15 cellular contexts compared by ENCODE assay signal in genomic region chr3:192212335-192212734, GRCh38.
DNase-seq lines count a peak whose midpoint lies in the region; ATAC-seq, FAIRE-seq and TF ChIP-seq lines count a peak whose summit lies in the region.
"Had no signal": no experiment of that assay in that cellular context is flagged by ENCODE, and none has a peak within 500 bp of the region (broad histone marks: within the 10 kb centered on the region; RNA-seq: fewer than 3 reads in every experiment).

No MANE protein-coding gene starts in this region.

- H3K27ac ChIP-seq in brain microvascular endothelial cell (no peak overlapping the region), ascending aorta (no peak overlapping the region)

- in situ Hi-C loops in brain microvascular endothelial cell (cut with HindIII; ENCODE audit: low pct_ligation_motif_present, low sequenced_read_pairs): no loop called here

- H3K4me3 ChIP-seq in brain microvascular endothelial cell (ENCODE audit: low read depth, low read length): no peak overlapping the region
- no peak overlapping the region for H3K4me3 ChIP-seq in ascending aorta

- no peaks in the 10 kb centered on the region for H3K9me3 Mint-ChIP-seq in CD14-positive monocyte
- H3K9me3 Mint-ChIP-seq: activated B cell treated with CpG ODN at 0.5 μM for 24 hours had no signal

- H3K27me3 Mint-ChIP-seq in CD14-positive monocyte (ENCODE audit: low read depth in 3 of 3): peaks cover 0 to 1% (median 0%) of the 10 kb centered on the region in 3 donors

- intact Hi-C loops in CD14-positive monocyte (cut with micrococcal nuclease): no loop called here
- intact Hi-C loops in ascending aorta (cut with DNase I): no loop called here

- no peaks in the 10 kb centered on the region for H3K9me3 ChIP-seq in ascending aorta
- H3K9me3 ChIP-seq: Caco-2 had no signal

- no peak for FAIRE-seq in D721Med (lab: Jason Lieb, UNC)

- no peaks in the 10 kb centered on the region for H3K4me1 ChIP-seq in ascending aorta
- H3K4me1 ChIP-seq: Caco-2 had no signal

- no peaks in the 10 kb centered on the region for H3K4me1 Mint-ChIP-seq in CD14-positive monocyte
- H3K4me1 Mint-ChIP-seq: activated B cell treated with CpG ODN at 0.5 μM for 24 hours had no signal

- DNase-seq in D721Med (ENCODE audit: insufficient read length, low spot score) (no peak), M059J (ENCODE audit: low read depth) (peak; percentile 6), brain microvascular endothelial cell (no peak), CD14-positive monocyte (ENCODE audit: low spot score) (no peak), ascending aorta (ENCODE audit: low spot score in 2 of 2) (no peak), Ammon's horn (ENCODE audit: low spot score) (no peak)
- DNase-seq: activated B cell treated with CpG ODN at 0.5 μM for 24 hours; activated CD8-positive, alpha-beta memory T cell treated with anti-CD3 and anti-CD28 coated beads, Interleukin-2, amount 50 U/mL, for 48 hours; Caco-2; glutamatergic neuron; NCI-H2081 treated with DMSO at 0.1 percent for 48 hours; stimulated activated CD4-positive, alpha-beta T cell treated with anti-CD3 and anti-CD28 coated beads, Interleukin-15, amount 100 ng/mL, for 24 hours had no signal

- TF ChIP-seq CTCF in D721Med (IDR thresholded peaks at IDR 0.05; ENCODE audit: insufficient read depth, missing control alignments) (peak; percentile 34), brain microvascular endothelial cell (IDR thresholded peaks at IDR 0.05; ENCODE audit: low read depth, low read length, missing control alignments) (peak; percentile 7), CD14-positive monocyte (IDR thresholded peaks at IDR 0.05) (no peak), ascending aorta (IDR thresholded peaks at IDR 0.05) (no peak)

- ATAC-seq in GM21390 (IDR thresholded peaks at IDR 0.05; ENCODE audit: unreplicated experiment) (peak; percentile 55), GM21717 (IDR thresholded peaks at IDR 0.05; ENCODE audit: unreplicated experiment) (no peak)
- ATAC-seq: activated naive CD4-positive, alpha-beta T cell treated with anti-CD3 and anti-CD28 coated beads, Interleukin-2, amount 50 U/mL, for 72 hours had no signal

- H3K36me3 ChIP-seq in brain microvascular endothelial cell (replicated peaks) (no peaks in the 10 kb centered on the region), ascending aorta (no peaks in the 10 kb centered on the region)

- no peak overlapping the region for H3K27ac Mint-ChIP-seq in CD14-positive monocyte
- H3K27ac Mint-ChIP-seq: activated B cell treated with CpG ODN at 0.5 μM for 24 hours; activated naive CD4-positive, alpha-beta T cell treated with anti-CD3 and anti-CD28 coated beads, Interleukin-2, amount 50 U/mL, for 72 hours had no signal

- H3K27me3 ChIP-seq in brain microvascular endothelial cell (replicated peaks) (no peaks in the 10 kb centered on the region), ascending aorta (no peaks in the 10 kb centered on the region)

- H3K36me3 Mint-ChIP-seq in CD14-positive monocyte: no peaks in the 10 kb centered on the region
- H3K36me3 Mint-ChIP-seq: activated naive CD4-positive, alpha-beta T cell treated with anti-CD3 and anti-CD28 coated beads, Interleukin-2, amount 50 U/mL, for 72 hours had no signal

- no peak overlapping the region for H3K4me3 Mint-ChIP-seq in CD14-positive monocyte
- H3K4me3 Mint-ChIP-seq: activated B cell treated with CpG ODN at 0.5 μM for 24 hours had no signal

Comparison
In these comparisons a context has a peak if more than half of its experiments do, and no peak if none do; other contexts are left out.
1. CTCF ChIP-seq: peak in D721Med (single experiment) and brain microvascular endothelial cell (single experiment); none in CD14-positive monocyte (single experiment) and ascending aorta (0 of 3).